ENCODE assay signal across 6 cellular contexts in genomic region chr22:19143967-19144400, GRCh38. TPM values are rescaled to one million over a fixed set of nuclear protein-coding genes. Genes with fewer than 3 reads are reported as not detected.
DNase-seq lines count a peak whose midpoint lies in the region; ATAC-seq and TF ChIP-seq lines count a peak whose summit lies in the region.

No MANE protein-coding gene starts in this region.

- H3K36me3 ChIP-seq in OCI-LY7 (ENCODE audit: insufficient read depth, low read length) (peaks cover 30% of the 10 kb centered on the region; the same call in 1 of the 2 replicates), esophagus muscularis mucosa (peaks cover 36 to 38% (median 37%) of the 10 kb centered on the region in 4 donors)

- no peak for TF ChIP-seq CTCF in OCI-LY7 (conservative IDR thresholded peaks at IDR 0.05; ENCODE audit: low read length)
- no peak for TF ChIP-seq CTCF in esophagus muscularis mucosa (IDR thresholded peaks at IDR 0.05)

- intact Hi-C loops in OCI-LY7 (cut with micrococcal nuclease; ENCODE audit: unreplicated experiment), result loop anchor here (1.0 to 10.0 kb wide), 2 partner anchors 59 to 291 kb away; partner anchors contain the start of genes HIRA and MRPL40
- intact Hi-C loops in esophagus muscularis mucosa (cut with DNase I), result loop anchor here (2.0 to 5.0 kb wide), 3 partner anchors 21 to 483 kb away; partner anchors contain the start of genes DGCR2 and SLC25A1

- peaks cover 9% of the 10 kb centered on the region for H3K4me1 ChIP-seq in OCI-LY7 (ENCODE audit: insufficient read depth, low read length, poor library complexity, severe bottlenecking)
- peaks cover 8 to 23% (median 19%) of the 10 kb centered on the region in 4 donors for H3K4me1 ChIP-seq in esophagus muscularis mucosa

- H3K27ac ChIP-seq in OCI-LY7 (ENCODE audit: low read depth, low read length, poor library complexity, severe bottlenecking) (no peak overlapping the region), esophagus muscularis mucosa (replicated peaks in 1 of 4) (peak overlapping the region; percentile 78 to 86 (median 86))

- H3K4me3 ChIP-seq in OCI-LY7 (ENCODE audit: low read depth, low read length, poor library complexity, severe bottlenecking) (peak overlapping the region; percentile 84), esophagus muscularis mucosa (peak overlapping the region; percentile 77 to 89 (median 80))

- H3K79me2 ChIP-seq in OCI-LY7 (ENCODE audit: insufficient read depth, low read depth, low read length), result peaks cover 13% of the 10 kb centered on the region; the same call in 1 of the 2 replicates

- DNase-seq in Daoy (ENCODE audit: low read depth), result peak; percentile 23
- DNase-seq in OCI-LY7 (ENCODE audit: low spot score), result peak; percentile 17
- no peak for DNase-seq in esophagus muscularis mucosa (ENCODE audit: extremely low spot score)
- peak; percentile 19 to 30 for DNase-seq in stimulated activated CD4-positive, alpha-beta T cell treated with anti-CD3 and anti-CD28 coated beads, Interleukin-4, amount 100 ng/mL, for 48 hours (ENCODE audit: low read depth in 2 of 2)
- DNase-seq in NCI-H2029 (lab: John Stamatoyannopoulos, UW), result no peak

- POLR2A ChIA-PET in OCI-LY7 (lab: Charles Lee), result interaction anchor here (0.9 to 2.6 kb wide), 6 partner anchors 11 to 859 kb away, joined by 3 to 8 read pairs (median 4); partner anchors contain the start of gene SLC25A1

- CTCF ChIA-PET in OCI-LY7 (lab: Charles Lee; ENCODE audit: unreplicated experiment), result interaction anchor here (0.8 to 0.9 kb wide), 2 partner anchors 26 to 33 kb away, joined by 3 read pairs; no protein-coding TSS in a partner anchor

- H4K20me1 ChIP-seq in OCI-LY7 (ENCODE audit: insufficient read depth, low read length), result no peaks in the 10 kb centered on the region

- H2AFZ ChIP-seq in OCI-LY7 (ENCODE audit: low read length), result peak overlapping the region; percentile 37; the same call in 1 of the 2 replicates

- TF ChIP-seq POLR2A in esophagus muscularis mucosa (IDR thresholded peaks at IDR 0.05; ENCODE audit: low read depth), result no peak

- BruUV-seq in OCI-LY7 (replicated peaks; lab: Mats Ljungman, UMichigan), result TSS peak; percentile 79

- WGBS in esophagus muscularis mucosa, result 7% methylated on average over 17 of the region's 17 CpGs

- TF ChIP-seq EP300 in esophagus muscularis mucosa (IDR thresholded peaks at IDR 0.05), result no peak

- ATAC-seq in HG02571 (IDR thresholded peaks at IDR 0.05; ENCODE audit: unreplicated experiment), result no peak

- H3K4me2 ChIP-seq in OCI-LY7 (ENCODE audit: low read length), result peak overlapping the region; percentile 77

- peaks cover 0 to 14% (median 3%) of the 10 kb centered on the region in 4 donors for H3K27me3 ChIP-seq in esophagus muscularis mucosa

- no peaks in the 10 kb centered on the region for H3K9me2 ChIP-seq in OCI-LY7 (ENCODE audit: insufficient read depth, low read length)

- H3K9me3 ChIP-seq in OCI-LY7 (ENCODE audit: low read length), result no peaks in the 10 kb centered on the region
- no peaks in the 10 kb centered on the region for H3K9me3 ChIP-seq in esophagus muscularis mucosa

RNA-seq across cellular contexts. Expression of gene ESS2, which starts 0.5 kb away (rescaled TPM):
- 18.1 and 24.8 TPM in 2 replicates for total RNA-seq in Daoy (2014; rRNA removed; shearing (Covaris generic))
- total RNA-seq in OCI-LY7 (2014; rRNA removed; shearing (Covaris generic)), result 8.0 and 13.4 TPM in 2 replicates
- total RNA-seq in OCI-LY7 (2022), result 14.1 and 15.7 TPM in 2 replicates
- total RNA-seq in esophagus muscularis mucosa, result 10 to 100 TPM; 11.2 to 21.9 (median 19.9) TPM

RNA-seq across cellular contexts. Expression of gene GSC2, which starts 6.1 kb away (rescaled TPM):
- not detected in 2 replicates for total RNA-seq in Daoy (2014; rRNA removed; shearing (Covaris generic))
- total RNA-seq in OCI-LY7 (2014; rRNA removed; shearing (Covaris generic)), result not detected in 2 replicates
- total RNA-seq in OCI-LY7 (2022) (not detected in 2 replicates), esophagus muscularis mucosa (not detected)

RNA-seq across cellular contexts. Expression of gene TSSK2, which starts 12.9 kb away (rescaled TPM):
- not detected in 2 replicates for total RNA-seq in Daoy (2014; rRNA removed; shearing (Covaris generic))
- not detected in 2 replicates for total RNA-seq in OCI-LY7 (2014; rRNA removed; shearing (Covaris generic))
- not detected in 2 replicates for total RNA-seq in OCI-LY7 (2022)
- not detected for total RNA-seq in esophagus muscularis mucosa

RNA-seq across cellular contexts. Expression of gene DGCR2, which starts 21.8 kb away (rescaled TPM):
- 24.4 and 24.5 TPM in 2 replicates for total RNA-seq in Daoy (2014; rRNA removed; shearing (Covaris generic))
- total RNA-seq in OCI-LY7 (2014; rRNA removed; shearing (Covaris generic)), result 26.6 and 29.7 TPM in 2 replicates
- total RNA-seq in OCI-LY7 (2022) (26.9 and 27.6 TPM in 2 replicates), esophagus muscularis mucosa (10 to 100 TPM; 45.7 to 79.6 (median 65.4) TPM)

RNA-seq across cellular contexts. Expression of gene SLC25A1, which starts 34.6 kb away (rescaled TPM):
- total RNA-seq in Daoy (2014; rRNA removed; shearing (Covaris generic)), result 53.4 and 57.9 TPM in 2 replicates
- total RNA-seq in OCI-LY7 (2014; rRNA removed; shearing (Covaris generic)), result 52.4 and 59.5 TPM in 2 replicates
- total RNA-seq in OCI-LY7 (2022) (106 and 117 TPM in 2 replicates), esophagus muscularis mucosa (10 to 100 TPM; 57.3 to 88.9 (median 71.8) TPM)

Comparison
In these comparisons a context has a peak if more than half of its experiments do, and no peak if none do; other contexts are left out.
1. DNase-seq: peak in Daoy (single experiment), OCI-LY7 (single experiment) and stimulated activated CD4-positive, alpha-beta T cell treated with anti-CD3 and anti-CD28 coated beads, Interleukin-4, amount 100 ng/mL, for 48 hours (2 of 2); none in esophagus muscularis mucosa (single experiment) and NCI-H2029 (single experiment).